18 cellular contexts compared by ENCODE assay signal in the genomic region with DNA sequence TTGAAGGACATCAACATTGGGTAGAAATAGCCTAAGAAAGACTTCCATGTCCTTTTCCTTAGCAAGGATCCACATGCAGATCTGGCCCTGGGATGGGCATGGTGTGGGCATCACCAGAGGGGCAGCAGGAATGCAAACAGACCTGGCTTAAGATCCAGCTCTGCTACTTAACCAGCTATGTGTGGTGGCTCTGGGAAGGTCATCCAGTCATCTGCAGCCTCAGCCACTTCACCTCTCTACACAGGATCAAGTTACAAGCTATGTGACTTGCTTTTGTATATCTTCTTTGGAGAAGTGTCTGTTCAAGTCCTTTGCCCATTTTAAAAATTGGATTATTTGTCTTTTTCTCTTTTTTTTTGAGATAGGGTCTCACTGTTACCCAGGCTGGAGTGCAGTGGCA. TPM values are rescaled to one million over a fixed set of nuclear protein-coding genes. Genes with fewer than 3 reads are reported as not detected.
DNase-seq lines count a peak whose midpoint lies in the region; ATAC-seq and TF ChIP-seq lines count a peak whose summit lies in the region.
"Had no signal": no experiment of that assay in that cellular context is flagged by ENCODE, and none has a peak within 500 bp of the region (broad histone marks: within the 10 kb centered on the region; RNA-seq: fewer than 3 reads in every experiment).

No MANE protein-coding gene starts in this region.

- TF ChIP-seq CTCF in cardiac muscle cell (IDR thresholded peaks at IDR 0.05; ENCODE audit: low read depth, low read length) = no peak
- TF ChIP-seq CTCF in heart left ventricle (IDR thresholded peaks at IDR 0.05) = no peak
- TF ChIP-seq CTCF in upper lobe of right lung (IDR thresholded peaks at IDR 0.05) = no peak

- ATAC-seq in heart left ventricle = no peak
- ATAC-seq in upper lobe of right lung = no peak
- ATAC-seq in GM21515 (IDR thresholded peaks at IDR 0.05; ENCODE audit: unreplicated experiment) = no peak
- ATAC-seq: CD8-positive, alpha-beta T cell had no signal

- no peak for TF ChIP-seq POLR2A in heart left ventricle (IDR thresholded peaks at IDR 0.05)

- no peak overlapping the region for H3K4me3 Mint-ChIP-seq in dendritic cell treated with granulocyte-macrophage colony-stimulating factor and Interleukin-4, amounts not matched to agents 40 ng/mL and 50 ng/mL, for 4 days
- H3K4me3 Mint-ChIP-seq: CD8-positive, alpha-beta T cell; HFFc6 had no signal

- H3K4me1 ChIP-seq in cardiac muscle cell (ENCODE audit: low read depth) = peaks cover 8% of the 10 kb centered on the region
- peaks cover 0 to 15% (median 0%) of the 10 kb centered on the region in 12 donors for H3K4me1 ChIP-seq in heart left ventricle
- H3K4me1 ChIP-seq in upper lobe of right lung = no peaks in the 10 kb centered on the region

- H3K4me3 ChIP-seq in cardiac muscle cell = no peak overlapping the region
- no peak overlapping the region for H3K4me3 ChIP-seq in heart left ventricle
- no peak overlapping the region for H3K4me3 ChIP-seq in upper lobe of right lung
- H3K4me3 ChIP-seq: BLaER1 had no signal

- H3K4me1 Mint-ChIP-seq in dendritic cell treated with granulocyte-macrophage colony-stimulating factor and Interleukin-4, amounts not matched to agents 40 ng/mL and 50 ng/mL, for 4 days (ENCODE audit: low read depth) = peaks cover 39% of the 10 kb centered on the region

- H3K9me3 ChIP-seq in cardiac muscle cell (ENCODE audit: low read depth) (no peaks in the 10 kb centered on the region), heart left ventricle (no peaks in the 10 kb centered on the region), upper lobe of right lung (no peaks in the 10 kb centered on the region)
- H3K9me3 ChIP-seq: BLaER1 had no signal

- intact Hi-C loops in heart left ventricle (cut with DNase I) = no loop called here
- intact Hi-C loops in dendritic cell treated with granulocyte-macrophage colony-stimulating factor and Interleukin-4, amounts not matched to agents 40 ng/mL and 50 ng/mL, for 4 days (cut with micrococcal nuclease) = no loop called here
- intact Hi-C loops in upper lobe of right lung (cut with DNase I) = no loop called here

- no peaks in the 10 kb centered on the region for H3K36me3 ChIP-seq in cardiac muscle cell
- no peaks in the 10 kb centered on the region for H3K36me3 ChIP-seq in heart left ventricle
- no peaks in the 10 kb centered on the region for H3K36me3 ChIP-seq in upper lobe of right lung
- H3K36me3 ChIP-seq: BLaER1 had no signal

- H3K27me3 ChIP-seq in cardiac muscle cell (no peaks in the 10 kb centered on the region), heart left ventricle (no peaks in the 10 kb centered on the region), upper lobe of right lung (no peaks in the 10 kb centered on the region)
- H3K27me3 ChIP-seq: BLaER1 had no signal

- peak in 1 of 2 donors; percentile 48 for DNase-seq in cardiac muscle cell (ENCODE audit: low read depth in 1 of 2, low spot score in 1 of 2)
- DNase-seq in heart left ventricle = no peak
- peak; percentile 30 for DNase-seq in M059J (ENCODE audit: low read depth)
- peak; percentile 25 for DNase-seq in upper lobe of right lung
- DNase-seq in KG1 (lab: John Stamatoyannopoulos, UW) = no peak
- DNase-seq in NCI-H446 treated with DMSO at 0.1 percent for 48 hours (lab: John Stamatoyannopoulos, UW) = no peak
- DNase-seq: Calu3; CD8-positive, alpha-beta T cell; DMS79 treated with DMSO at 0.1 percent for 48 hours; HFFc6; NCI-H1417 treated with DMSO at 0.1 percent for 48 hours; NCI-H187 treated with DMSO at 0.1 percent for 48 hours; NCI-H345; NCI-H69 had no signal

- no peaks in the 10 kb centered on the region for H3K36me3 Mint-ChIP-seq in dendritic cell treated with granulocyte-macrophage colony-stimulating factor and Interleukin-4, amounts not matched to agents 40 ng/mL and 50 ng/mL, for 4 days (ENCODE audit: low read depth)
- H3K36me3 Mint-ChIP-seq: CD8-positive, alpha-beta T cell had no signal

- no peaks in the 10 kb centered on the region for H3K9me3 Mint-ChIP-seq in dendritic cell treated with granulocyte-macrophage colony-stimulating factor and Interleukin-4, amounts not matched to agents 40 ng/mL and 50 ng/mL, for 4 days
- H3K9me3 Mint-ChIP-seq: CD8-positive, alpha-beta T cell; HFFc6 had no signal

- H3K27ac ChIP-seq in cardiac muscle cell = peak overlapping the region; percentile 1
- no peak overlapping the region for H3K27ac ChIP-seq in heart left ventricle
- H3K27ac ChIP-seq in upper lobe of right lung = no peak overlapping the region
- H3K27ac ChIP-seq: BLaER1, RWPE1 had no signal

- peak overlapping the region; percentile 53 for H3K27ac Mint-ChIP-seq in dendritic cell treated with granulocyte-macrophage colony-stimulating factor and Interleukin-4, amounts not matched to agents 40 ng/mL and 50 ng/mL, for 4 days
- H3K27ac Mint-ChIP-seq: CD8-positive, alpha-beta T cell; HFFc6 had no signal

- H3K27me3 Mint-ChIP-seq in dendritic cell treated with granulocyte-macrophage colony-stimulating factor and Interleukin-4, amounts not matched to agents 40 ng/mL and 50 ng/mL, for 4 days = peaks cover 16% of the 10 kb centered on the region

RNA-seq across cellular contexts. Expression of a gene that starts 13.5 kb away (rescaled TPM):
- total RNA-seq in cardiac muscle cell (10.5 and 12.2 TPM in 2 replicates), heart left ventricle (1 to 10 TPM in 4 of 9 donors, under 1 TPM in 5; 0.65 to 3.1 (median 0.95) TPM), upper lobe of right lung (7.1 TPM)
- polyA plus RNA-seq in cardiac muscle cell (11.6 and 16.2 TPM in 2 replicates), heart left ventricle (under 1 TPM; 0.61 to 0.68 TPM)
- 20.8 and 24.7 TPM in 2 replicates for total RNA-seq in M059J (2014; rRNA removed; shearing (Covaris generic))
- total RNA-seq: CD8-positive, alpha-beta T cell had no signal

Comparison
In these comparisons a context has a peak if more than half of its experiments do, and no peak if none do; other contexts are left out.
1. DNase-seq: peak in M059J (single experiment) and upper lobe of right lung (single experiment); none in heart left ventricle (0 of 5), KG1 (single experiment) and NCI-H446 treated with DMSO at 0.1 percent for 48 hours (single experiment).